Comparison of ENCODE assay signal across 20 cellular contexts in the genomic region with DNA sequence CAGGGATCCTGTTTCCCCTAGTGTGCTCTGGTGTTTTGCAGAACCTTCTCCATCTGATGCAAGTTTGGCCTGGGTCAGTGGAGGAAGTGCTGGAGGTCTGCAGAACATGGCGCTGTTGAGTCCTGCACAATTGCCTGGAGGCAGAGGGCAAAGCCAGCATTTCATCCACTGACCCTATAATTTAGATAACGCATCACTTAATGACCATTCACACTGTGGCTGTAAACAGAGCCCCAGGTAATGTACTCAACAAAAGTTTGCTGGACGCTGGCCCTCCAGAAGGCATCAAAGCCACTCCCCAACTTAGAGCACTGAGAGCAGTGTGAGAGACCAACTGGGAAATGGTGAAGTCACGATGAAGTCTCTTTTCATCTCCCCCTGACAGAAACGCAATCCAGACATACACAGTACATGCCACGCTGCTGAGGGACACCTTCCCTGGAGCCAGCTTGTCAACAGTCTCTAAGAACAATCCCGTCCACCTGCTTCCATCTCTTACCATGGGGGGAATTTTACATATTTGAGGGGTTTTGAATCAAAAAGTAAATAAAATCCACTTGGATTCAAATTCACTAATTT. TPM values are rescaled to one million over a fixed set of nuclear protein-coding genes. Genes with fewer than 3 reads are reported as not detected.
DNase-seq lines count a peak whose midpoint lies in the region; ATAC-seq and TF ChIP-seq lines count a peak whose summit lies in the region.
"Had no signal": no experiment of that assay in that cellular context is flagged by ENCODE, and none has a peak within 500 bp of the region (broad histone marks: within the 10 kb centered on the region; RNA-seq: fewer than 3 reads in every experiment).

No MANE protein-coding gene starts in this region.

- H3K4me3 Mint-ChIP-seq in dendritic cell treated with granulocyte-macrophage colony-stimulating factor and Interleukin-4, amounts not matched to agents 40 ng/mL and 50 ng/mL, for 4 days, result no peak overlapping the region
- H3K4me3 Mint-ChIP-seq: CD8-positive, alpha-beta T cell had no signal

- H3K27me3 Mint-ChIP-seq in dendritic cell treated with granulocyte-macrophage colony-stimulating factor and Interleukin-4, amounts not matched to agents 40 ng/mL and 50 ng/mL, for 4 days, result peaks cover 13% of the 10 kb centered on the region

- 69 to 71% (median 70%) methylated on average over 7 of the region's 7 CpGs for WGBS in psoas muscle, 3 donors

- peak overlapping the region; percentile 21 for H3K27ac ChIP-seq in psoas muscle
- H3K27ac ChIP-seq: KMS-11, SK-N-MC had no signal

- H3K4me1 ChIP-seq in psoas muscle, result peaks cover 37% of the 10 kb centered on the region

- no peaks in the 10 kb centered on the region for H3K36me3 Mint-ChIP-seq in dendritic cell treated with granulocyte-macrophage colony-stimulating factor and Interleukin-4, amounts not matched to agents 40 ng/mL and 50 ng/mL, for 4 days (ENCODE audit: low read depth)
- no peaks in the 10 kb centered on the region for H3K36me3 Mint-ChIP-seq in activated naive CD4-positive, alpha-beta T cell treated with anti-CD3 and anti-CD28 coated beads, Interleukin-2, amount 50 U/mL, for 72 hours
- H3K36me3 Mint-ChIP-seq: CD8-positive, alpha-beta T cell had no signal

- no peaks in the 10 kb centered on the region for H3K9me3 Mint-ChIP-seq in dendritic cell treated with granulocyte-macrophage colony-stimulating factor and Interleukin-4, amounts not matched to agents 40 ng/mL and 50 ng/mL, for 4 days
- peaks cover 3% of the 10 kb centered on the region in 2 donors for H3K9me3 Mint-ChIP-seq in activated naive CD4-positive, alpha-beta T cell treated with anti-CD3 and anti-CD28 coated beads, Interleukin-2, amount 50 U/mL, for 72 hours
- H3K9me3 Mint-ChIP-seq: CD8-positive, alpha-beta T cell had no signal

- H3K4me3 ChIP-seq in psoas muscle, result no peak overlapping the region
- H3K4me3 ChIP-seq: SK-N-MC had no signal

- H3K27ac Mint-ChIP-seq in dendritic cell treated with granulocyte-macrophage colony-stimulating factor and Interleukin-4, amounts not matched to agents 40 ng/mL and 50 ng/mL, for 4 days, result peak overlapping the region; percentile 68
- no peak overlapping the region for H3K27ac Mint-ChIP-seq in activated naive CD4-positive, alpha-beta T cell treated with anti-CD3 and anti-CD28 coated beads, Interleukin-2, amount 50 U/mL, for 72 hours
- H3K27ac Mint-ChIP-seq: CD8-positive, alpha-beta T cell had no signal

- peak; percentile 51 for DNase-seq in cardiac septum (ENCODE audit: low spot score)
- DNase-seq in Right ventricle myocardium superior, result no peak
- peak; percentile 90 for DNase-seq in ELF-1 (ENCODE audit: low read depth, low spot score)
- DNase-seq in psoas muscle, result peak in 1 of 2 donors; percentile 16
- DNase-seq in NCI-H2227 (lab: John Stamatoyannopoulos, UW; ENCODE audit: unreplicated experiment), result no peak
- no peak for DNase-seq in activated naive CD4-positive, alpha-beta T cell treated with anti-CD3 and anti-CD28 coated beads, Interleukin-2, amount 50 U/mL, for 72 hours (ENCODE audit: low spot score in 2 of 2)
- no peak for DNase-seq in MV-4-11 (lab: John Stamatoyannopoulos, UW)
- DNase-seq: CD8-positive, alpha-beta T cell; GDM1; GOT3; NCI-H187; NCI-H774; SHP77 treated with DMSO at 0.1 percent for 48 hours had no signal

- H3K9me3 ChIP-seq in psoas muscle, result no peaks in the 10 kb centered on the region

- TF ChIP-seq CTCF in psoas muscle (IDR thresholded peaks at IDR 0.05), result no peak

- peaks cover 69% of the 10 kb centered on the region for H3K4me1 Mint-ChIP-seq in dendritic cell treated with granulocyte-macrophage colony-stimulating factor and Interleukin-4, amounts not matched to agents 40 ng/mL and 50 ng/mL, for 4 days (ENCODE audit: low read depth)

- H3K27me3 ChIP-seq in psoas muscle (ENCODE audit: insufficient read depth in 3 of 3, low read length in 2 of 3), result no peaks in the 10 kb centered on the region

- ATAC-seq in Right ventricle myocardium superior (ENCODE audit: poor library complexity) (no peak), psoas muscle (no peak)
- no peak for ATAC-seq in activated naive CD4-positive, alpha-beta T cell treated with anti-CD3 and anti-CD28 coated beads, Interleukin-2, amount 50 U/mL, for 72 hours
- ATAC-seq: CD8-positive, alpha-beta T cell; HCT116 had no signal

- intact Hi-C loops in cardiac septum (cut with DNase I) (no loop called here), Right ventricle myocardium superior (cut with DNase I) (no loop called here), psoas muscle (cut with DNase I) (loop anchor here in 1 of 2 donors (10.0 kb wide), 1 partner anchor 202 kb away; no protein-coding TSS in a partner anchor)
- intact Hi-C loops in dendritic cell treated with granulocyte-macrophage colony-stimulating factor and Interleukin-4, amounts not matched to agents 40 ng/mL and 50 ng/mL, for 4 days (cut with micrococcal nuclease), result loop anchor here (5.0 kb wide), 1 partner anchor 50 kb away; no protein-coding TSS in a partner anchor

- peaks cover 0 to 48% of the 10 kb centered on the region in 2 donors for H3K36me3 ChIP-seq in psoas muscle (ENCODE audit: insufficient read depth in 1 of 2, low read depth in 1 of 2)

RNA-seq across cellular contexts. Expression of a gene that starts 13.4 kb away (rescaled TPM):
- 163 TPM for total RNA-seq in cardiac septum
- total RNA-seq in Right ventricle myocardium superior, result 108 TPM
- total RNA-seq in psoas muscle, result 100 to 1,000 TPM in 3 of 4 donors, 10 to 100 TPM in 1; 83.8 to 356 (median 128) TPM
- polyA plus RNA-seq in psoas muscle, result 10 to 100 TPM in 2 of 3 donors, 1 to 10 TPM in 1; 4.2 to 30.9 (median 24.7) TPM
- not detected for total RNA-seq in activated naive CD4-positive, alpha-beta T cell treated with anti-CD3 and anti-CD28 coated beads, Interleukin-2, amount 50 U/mL, for 72 hours
- total RNA-seq: A673; CD8-positive, alpha-beta T cell; NCI-H460 had no signal
- polyA plus RNA-seq: BJ had no signal

Comparison
In these comparisons a context has a peak if more than half of its experiments do, and no peak if none do; other contexts are left out.
1. DNase-seq: peak in cardiac septum (single experiment) and ELF-1 (single experiment); none in Right ventricle myocardium superior (single experiment), NCI-H2227 (single experiment), activated naive CD4-positive, alpha-beta T cell treated with anti-CD3 and anti-CD28 coated beads, Interleukin-2, amount 50 U/mL, for 72 hours (0 of 2) and MV-4-11 (single experiment).
2. RNA of a gene that starts 13.4 kb away (total RNA-seq): 163 TPM in cardiac septum (single experiment), 83.8 to 356 TPM in psoas muscle and 108 TPM in Right ventricle myocardium superior (single experiment); not detected in activated naive CD4-positive, alpha-beta T cell treated with anti-CD3 and anti-CD28 coated beads, Interleukin-2, amount 50 U/mL, for 72 hours; every median in the first group is over 10 times any median in the second.